In genomic region chr20:31516651-31517050, GRCh38 we compare ENCODE assay signal across 12 cellular contexts. TPM values are rescaled to one million over a fixed set of nuclear protein-coding genes. Genes with fewer than 3 reads are reported as not detected.
DNase-seq lines count a peak whose midpoint lies in the region; ATAC-seq, FAIRE-seq and TF ChIP-seq lines count a peak whose summit lies in the region.
"Had no signal": no experiment of that assay in that cellular context is flagged by ENCODE, and none has a peak within 500 bp of the region (broad histone marks: within the 10 kb centered on the region; RNA-seq: fewer than 3 reads in every experiment).

No MANE protein-coding gene starts in this region.

- peak overlapping the region; percentile 92; the same call in 1 of the 2 replicates for H3K9ac ChIP-seq in GM12878 (ENCODE audit: control insufficient read depth, insufficient read depth, low read length)

- no peaks in the 10 kb centered on the region for H3K27me3 ChIP-seq in HL-60 (ENCODE audit: insufficient read depth, poor library complexity, severe bottlenecking)
- no peaks in the 10 kb centered on the region for H3K27me3 ChIP-seq in GM12878 (replicated peaks in 1 of 2; ENCODE audit: control insufficient read depth in 2 of 2, insufficient read depth in 2 of 2, low read length in 1 of 2)
- no peaks in the 10 kb centered on the region for H3K27me3 ChIP-seq in prostate gland (replicated peaks; ENCODE audit: insufficient read depth)

- H3K4me1 Mint-ChIP-seq in activated CD4-positive, alpha-beta T cell treated with anti-CD3 and anti-CD28 coated beads, Interleukin-2, amount 10 ng/mL, durations not matched to agents 7 days and 5 days = peaks cover 24% of the 10 kb centered on the region

- in situ Hi-C loops in GM12878 (cut with MboI) = no loop called here

- WGBS in GM12878 (ENCODE audit: insufficient coverage, insufficient replicate concordance, low lambda C conversion rate, missing lambda C conversion rate) = 94% methylated on average over 2 of the region's 2 CpGs
- 93% methylated on average over 2 of the region's 2 CpGs for WGBS in prostate gland

- peaks cover 10% of the 10 kb centered on the region for H3K4me1 ChIP-seq in GM12878 (ENCODE audit: control insufficient read depth, insufficient read depth, low read length)
- peaks cover 17% of the 10 kb centered on the region for H3K4me1 ChIP-seq in prostate gland (replicated peaks)

- H3K4me2 ChIP-seq in GM12878 (ENCODE audit: control insufficient read depth, insufficient read depth) = peak overlapping the region; percentile 85

- TF ChIP-seq CTCF in HL-60 (IDR thresholded peaks at IDR 0.05; ENCODE audit: insufficient read depth, low read length) = no peak
- TF ChIP-seq CTCF in GM12878 (IDR thresholded peaks at IDR 0.05 in 2 of 3, conservative IDR thresholded peaks at IDR 0.05 in 1 of 3; ENCODE audit: control insufficient read depth in 2 of 3, extremely low read depth in 1 of 3, insufficient read depth in 1 of 3, low read depth in 3 of 3, low read length in 3 of 3) = no peak
- TF ChIP-seq CTCF in prostate gland (IDR thresholded peaks at IDR 0.05) = no peak

- no peaks in the 10 kb centered on the region for H3K9me3 Mint-ChIP-seq in activated CD4-positive, alpha-beta T cell treated with anti-CD3 and anti-CD28 coated beads, Interleukin-2, amount 10 ng/mL, durations not matched to agents 7 days and 5 days

- H3K27ac ChIP-seq in HL-60 (replicated peaks) = peak overlapping the region; percentile 89
- peak overlapping the region; percentile 85 for H3K27ac ChIP-seq in GM12878 (ENCODE audit: control insufficient read depth, insufficient read depth)
- peak overlapping the region; percentile 9 to 16 for H3K27ac ChIP-seq in prostate gland

- ATAC-seq in GM12878 = peak; percentile 8

- peak; percentile 51 for DNase-seq in activated CD4-positive, alpha-beta T cell treated with anti-CD3 and anti-CD28 coated beads, Interleukin-2, amount 10 ng/mL, durations not matched to agents 7 days and 5 days
- no peak for DNase-seq in activated CD4-positive, alpha-beta T cell treated with anti-CD3 and anti-CD28 coated beads for 1 hour
- DNase-seq in HL-60 (ENCODE audit: low read depth in 1 of 2, low spot score in 1 of 2) (no peak), GM12878 (ENCODE audit: low read depth, low spot score) (no peak), prostate gland (ENCODE audit: low spot score) (no peak), SK-N-DZ (ENCODE audit: low spot score) (no peak), GM19238 (ENCODE audit: insufficient read length, low spot score) (no peak)
- no peak for DNase-seq in activated CD4-positive, CD25-positive, alpha-beta regulatory T cell (lab: John Stamatoyannopoulos, UW)
- DNase-seq: cerebellar nuclear complex, occipital lobe had no signal

- peaks cover 10% of the 10 kb centered on the region for H3K36me3 Mint-ChIP-seq in activated CD4-positive, alpha-beta T cell treated with anti-CD3 and anti-CD28 coated beads, Interleukin-2, amount 10 ng/mL, durations not matched to agents 7 days and 5 days (ENCODE audit: low read depth)

- no peak overlapping the region for H3K27ac Mint-ChIP-seq in activated CD4-positive, alpha-beta T cell treated with anti-CD3 and anti-CD28 coated beads, Interleukin-2, amount 10 ng/mL, durations not matched to agents 7 days and 5 days

- no TSS peak for BruUV-seq in GM12878 (replicated peaks; lab: Mats Ljungman, UMichigan)

- no peak overlapping the region for H3K4me3 ChIP-seq in HL-60 (replicated peaks; ENCODE audit: insufficient read depth, low read length)
- H3K4me3 ChIP-seq in GM12878 = peak overlapping the region; percentile 90
- peak overlapping the region in 1 of 2 donors; percentile 89 for H3K4me3 ChIP-seq in prostate gland

- no peaks in the 10 kb centered on the region for H3K27me3 Mint-ChIP-seq in activated CD4-positive, alpha-beta T cell treated with anti-CD3 and anti-CD28 coated beads, Interleukin-2, amount 10 ng/mL, durations not matched to agents 7 days and 5 days

- no peak for FAIRE-seq in GM12878 (lab: Jason Lieb, UNC)
- FAIRE-seq: HTR-8/SVneo had no signal

- POLR2A ChIA-PET in activated CD4-positive, alpha-beta T cell treated with anti-CD3 and anti-CD28 coated beads, Interleukin-2, amount 10 ng/mL, durations not matched to agents 7 days and 5 days (lab: Charles Lee) = no interaction called here
- POLR2A ChIA-PET in GM12878 (lab: Charles Lee) = interaction anchor here (1.0 kb wide), 1 partner anchor 31 kb away, joined by 3 read pairs; a partner anchor contains a TSS

- RAD21 ChIA-PET in GM12878 (lab: Charles Lee; ENCODE audit: unreplicated experiment) = no interaction called here

- TF ChIP-seq RAD21 in GM12878 (IDR thresholded peaks at IDR 0.05; ENCODE audit: insufficient read depth, low read depth, low read length) = no peak

- peaks cover 54% of the 10 kb centered on the region for H3K79me2 ChIP-seq in GM12878 (ENCODE audit: control insufficient read depth, insufficient read depth, low read length)

- H3K9me3 ChIP-seq in GM12878 (replicated peaks; ENCODE audit: control insufficient read depth, insufficient read depth, low read length) (no peaks in the 10 kb centered on the region), prostate gland (no peaks in the 10 kb centered on the region)

- SMC1A ChIA-PET in GM12878 (lab: Charles Lee; ENCODE audit: uncharacterized antibody, unreplicated experiment) = no interaction called here

- no peak for TF ChIP-seq EP300 in GM12878 (IDR thresholded peaks at IDR 0.05; ENCODE audit: borderline replicate concordance in 1 of 2, control insufficient read depth in 1 of 2, low read depth in 2 of 2, low read length in 2 of 2)

- CTCF ChIA-PET in activated CD4-positive, alpha-beta T cell treated with anti-CD3 and anti-CD28 coated beads, Interleukin-2, amount 10 ng/mL, durations not matched to agents 7 days and 5 days (lab: Charles Lee) = interaction anchor here (1.1 to 1.9 kb wide), 2 partner anchors 15 to 96 kb away, joined by 3 to 8 read pairs; no protein-coding TSS in a partner anchor
- CTCF ChIA-PET in GM12878 (lab: Yijun Ruan, JAX) = interaction anchor here (1.1 kb wide), 1 partner anchor 42 kb away, joined by 3 read pairs; no protein-coding TSS in a partner anchor

- intact Hi-C loops in GM12878 (cut with micrococcal nuclease; ENCODE audit: unreplicated experiment) = loop anchor here (5.0 kb wide), 1 partner anchor 206 kb away; the partner anchor contains the start of gene BCL2L1
- intact Hi-C loops in prostate gland (cut with DNase I) = no loop called here

- H3K4me3 Mint-ChIP-seq in activated CD4-positive, alpha-beta T cell treated with anti-CD3 and anti-CD28 coated beads, Interleukin-2, amount 10 ng/mL, durations not matched to agents 7 days and 5 days = no peak overlapping the region

- H3K36me3 ChIP-seq in GM12878 (ENCODE audit: control insufficient read depth in 2 of 2, insufficient read depth in 2 of 2, low read length in 1 of 2) (0 out of 4 replicates have a peak, but pooled peaks cover 0 to 2% of the 10 kb centered on the region in 2 experiments), prostate gland (no peaks in the 10 kb centered on the region)

- TF ChIP-seq POLR2A in GM12878 (IDR thresholded peaks at IDR 0.05; ENCODE audit: low read depth, low read length) (no peak), prostate gland (IDR thresholded peaks at IDR 0.05) (no peak)

- no peak overlapping the region for H2AFZ ChIP-seq in GM12878 (ENCODE audit: control insufficient read depth, low read depth, low read length)

- no peaks in the 10 kb centered on the region for H4K20me1 ChIP-seq in GM12878 (ENCODE audit: control insufficient read depth, insufficient read depth)

RNA-seq across cellular contexts. Expression of gene HM13, which starts 2.4 kb away (rescaled TPM):
- 100 to 1,000 TPM; 137 to 146 TPM for total RNA-seq in activated CD4-positive, alpha-beta T cell treated with anti-CD3 and anti-CD28 coated beads, Interleukin-2, amount 10 ng/mL, durations not matched to agents 7 days and 5 days
- total RNA-seq in GM12878 (2013; cell fraction: nucleolus; rRNA removed) = 153 and 154 TPM in 2 replicates
- total RNA-seq in GM12878 (2014; rRNA removed) (39.6 and 57.8 TPM in 2 replicates), GM12878 (2014; rRNA removed; fragmentation: Illumina TruSeq; extraction: Trizol) (59.2 and 62.5 TPM in 2 replicates), GM12878 (2021) (106 and 123 TPM in 2 replicates), prostate gland (100 to 1,000 TPM in 1 of 2 donors, 10 to 100 TPM in 1; 99.7 to 131 TPM)
- 80.2 TPM for polyA plus RNA-seq in GM12878 (2011; ENCODE audit: low read depth)
- polyA plus RNA-seq in GM12878 (2011; rRNA removed) (48.7 and 89.4 TPM in 2 replicates), GM12878 (2014; fragmentation: Illumina TruSeq; extraction: Trizol) (66.1 and 74.0 TPM in 2 replicates), GM12878 (2014; fragmentation: Nextera tagmentation; extraction: Ambion mirVana) (10 to 100 TPM in 1 of 2 experiments, 1 to 10 TPM in 1; 4.8 to 17.5 TPM), GM12878 (2014; rRNA removed) (95.2 and 98.5 TPM in 2 replicates), GM12878 (2016; fragmentation: Nextera tagmentation; extraction: Ambion mirVana) (100 to 1,000 TPM; 177 to 185 TPM)
- polyA plus RNA-seq in GM12878 (2011; cell fraction: cytosol; rRNA removed) = 77.5 and 90.4 TPM in 2 replicates
- polyA plus RNA-seq in GM12878 (2011; cell fraction: nucleus; rRNA removed) = 105 and 115 TPM in 2 replicates
- polyA plus RNA-seq in GM12878 (2012) = 77.8 and 94.7 TPM in 2 replicates
- polyA minus RNA-seq in GM12878 (2011; rRNA and poly(A)+ RNA removed) = 91.0 and 95.2 TPM in 2 replicates
- 30.7 and 40.6 TPM in 2 replicates for polyA minus RNA-seq in GM12878 (2011; cell fraction: cytosol; rRNA and poly(A)+ RNA removed)
- polyA minus RNA-seq in GM12878 (2011; cell fraction: nucleus; rRNA and poly(A)+ RNA removed) = 57.9 and 112 TPM in 2 replicates
- 103 TPM in 2 replicates for polyA plus RNA-seq in SK-N-DZ (2014; cell fraction: cytosol; rRNA removed)
- 60.4 and 68.0 TPM in 2 replicates for polyA plus RNA-seq in SK-N-DZ (2014; cell fraction: nucleus; rRNA removed)

RNA-seq across cellular contexts. Expression of gene REM1, which starts 41.6 kb away (rescaled TPM):
- not detected for total RNA-seq in activated CD4-positive, alpha-beta T cell treated with anti-CD3 and anti-CD28 coated beads, Interleukin-2, amount 10 ng/mL, durations not matched to agents 7 days and 5 days
- not detected in 2 replicates for total RNA-seq in GM12878 (2013; cell fraction: nucleolus; rRNA removed)
- not detected in 2 replicates for total RNA-seq in GM12878 (2014; rRNA removed)
- not detected in 2 replicates for total RNA-seq in GM12878 (2014; rRNA removed; fragmentation: Illumina TruSeq; extraction: Trizol)
- total RNA-seq in GM12878 (2021) = not detected in 2 replicates
- polyA plus RNA-seq in GM12878 (2011; ENCODE audit: low read depth) = not detected
- not detected in 2 replicates for polyA plus RNA-seq in GM12878 (2011; rRNA removed)
- not detected in 2 replicates for polyA plus RNA-seq in GM12878 (2011; cell fraction: cytosol; rRNA removed)
- polyA plus RNA-seq in GM12878 (2011; cell fraction: nucleus; rRNA removed) = not detected in 2 replicates
- not detected in 2 replicates for polyA plus RNA-seq in GM12878 (2012)
- polyA plus RNA-seq in GM12878 (2014; fragmentation: Illumina TruSeq; extraction: Trizol) = not detected in 2 replicates
- not detected for polyA plus RNA-seq in GM12878 (2014; fragmentation: Nextera tagmentation; extraction: Ambion mirVana)
- not detected in 2 replicates for polyA plus RNA-seq in GM12878 (2014; rRNA removed)
- polyA plus RNA-seq in GM12878 (2016; fragmentation: Nextera tagmentation; extraction: Ambion mirVana) = not detected
- polyA minus RNA-seq in GM12878 (2011; rRNA and poly(A)+ RNA removed) = not detected in 2 replicates
- not detected in 2 replicates for polyA minus RNA-seq in GM12878 (2011; cell fraction: cytosol; rRNA and poly(A)+ RNA removed)
- polyA minus RNA-seq in GM12878 (2011; cell fraction: nucleus; rRNA and poly(A)+ RNA removed) = not detected in 2 replicates
- total RNA-seq in prostate gland = 1 to 10 TPM; 1.3 to 4.9 TPM
- polyA plus RNA-seq in SK-N-DZ (2014; cell fraction: cytosol; rRNA removed) = not detected in 2 replicates
- polyA plus RNA-seq in SK-N-DZ (2014; cell fraction: nucleus; rRNA removed) = not detected in 2 replicates
- total RNA-seq: occipital lobe had no signal

RNA-seq across cellular contexts. Expression of gene DEFB124, which starts 41.7 kb away (rescaled TPM):
- total RNA-seq in activated CD4-positive, alpha-beta T cell treated with anti-CD3 and anti-CD28 coated beads, Interleukin-2, amount 10 ng/mL, durations not matched to agents 7 days and 5 days = not detected
- total RNA-seq in GM12878 (2013; cell fraction: nucleolus; rRNA removed) = not detected in 2 replicates
- total RNA-seq in GM12878 (2014; rRNA removed) (not detected in 2 replicates), GM12878 (2014; rRNA removed; fragmentation: Illumina TruSeq; extraction: Trizol) (not detected in 2 replicates), GM12878 (2021) (not detected in 2 replicates), prostate gland (not detected)
- not detected for polyA plus RNA-seq in GM12878 (2011; ENCODE audit: low read depth)
- polyA plus RNA-seq in GM12878 (2011; rRNA removed) (not detected in 2 replicates), GM12878 (2014; fragmentation: Illumina TruSeq; extraction: Trizol) (not detected in 2 replicates), GM12878 (2014; fragmentation: Nextera tagmentation; extraction: Ambion mirVana) (not detected), GM12878 (2014; rRNA removed) (not detected in 2 replicates), GM12878 (2016; fragmentation: Nextera tagmentation; extraction: Ambion mirVana) (not detected)
- polyA plus RNA-seq in GM12878 (2011; cell fraction: cytosol; rRNA removed) = not detected in 2 replicates
- polyA plus RNA-seq in GM12878 (2011; cell fraction: nucleus; rRNA removed) = not detected in 2 replicates
- not detected in 2 replicates for polyA plus RNA-seq in GM12878 (2012)
- polyA minus RNA-seq in GM12878 (2011; rRNA and poly(A)+ RNA removed) = not detected in 2 replicates
- not detected in 2 replicates for polyA minus RNA-seq in GM12878 (2011; cell fraction: cytosol; rRNA and poly(A)+ RNA removed)
- not detected in 2 replicates for polyA minus RNA-seq in GM12878 (2011; cell fraction: nucleus; rRNA and poly(A)+ RNA removed)
- not detected in 2 replicates for polyA plus RNA-seq in SK-N-DZ (2014; cell fraction: cytosol; rRNA removed)
- polyA plus RNA-seq in SK-N-DZ (2014; cell fraction: nucleus; rRNA removed) = not detected in 2 replicates
- total RNA-seq: left colon, occipital lobe had no signal

Comparison
In these comparisons a context has a peak if more than half of its experiments do, and no peak if none do; other contexts are left out.
1. H3K27ac ChIP-seq: peak in every context shown above with its lines; median percentile 89 in HL-60; 85 in GM12878; 12 in prostate gland.